In the genomic region with DNA sequence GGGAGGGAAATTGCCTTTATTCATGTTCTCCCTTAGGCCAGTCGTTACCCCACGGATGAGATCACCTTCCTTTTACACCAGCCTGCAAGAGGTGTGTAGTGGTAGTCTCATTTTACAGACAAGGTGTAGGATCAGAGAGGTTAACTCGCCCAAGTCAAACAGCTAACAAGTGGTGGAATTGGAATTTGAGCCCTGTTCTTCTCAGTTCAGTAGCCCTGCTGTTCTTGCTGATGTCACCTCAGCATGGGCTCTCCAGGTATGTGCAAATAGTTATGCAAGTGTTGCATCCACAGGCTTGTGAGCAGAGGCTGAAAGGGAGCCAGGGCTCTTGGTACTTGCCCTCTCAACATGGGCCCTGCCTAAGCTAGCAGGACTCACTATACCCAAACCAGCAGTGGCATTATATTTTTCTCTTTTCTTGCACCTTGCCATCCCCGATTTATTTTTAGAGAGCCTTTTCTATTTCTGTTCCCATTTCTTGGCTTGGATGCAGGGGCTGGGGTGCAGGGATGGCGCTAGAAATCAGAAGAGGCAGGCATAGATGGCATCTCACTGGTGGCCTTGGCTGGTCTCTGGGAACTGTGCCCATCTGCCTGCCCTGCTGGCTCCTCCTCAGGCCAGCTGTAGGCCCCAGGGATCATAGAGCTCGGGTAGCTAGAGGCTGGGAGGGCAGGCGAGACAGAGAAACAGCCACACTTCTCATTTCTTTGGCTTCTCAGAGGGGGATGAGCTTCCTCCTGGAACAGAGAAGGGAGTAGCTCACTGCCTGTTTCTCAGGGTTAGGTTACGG, we compare ENCODE assay signal across 10 cellular contexts. TPM values are rescaled to one million over a fixed set of nuclear protein-coding genes. Genes with fewer than 3 reads are reported as not detected.
A peak's percentile ranks its signal among the peaks of the same experiment; 100 is the strongest.
DNase-seq lines count a peak whose midpoint lies in the region; ATAC-seq and TF ChIP-seq lines count a peak whose summit lies in the region.
"Had no signal": no experiment of that assay in that cellular context is flagged by ENCODE, and none has a peak within 500 bp of the region (broad histone marks: within the 10 kb centered on the region; RNA-seq: fewer than 3 reads in every experiment).

No MANE protein-coding gene starts in this region.

- peaks cover 0 to 70% (median 57%) of the 10 kb centered on the region in 4 donors for H3K4me1 ChIP-seq in sigmoid colon

- TF ChIP-seq CTCF in sigmoid colon (IDR thresholded peaks at IDR 0.05) = no peak

- H3K27ac ChIP-seq in sigmoid colon = peak overlapping the region; percentile 31 to 75 (median 61)

- ATAC-seq in GM18502 (IDR thresholded peaks at IDR 0.05; ENCODE audit: poor library complexity, unreplicated experiment) = no peak

- no peaks in the 10 kb centered on the region for H3K9me3 ChIP-seq in sigmoid colon

- H3K4me3 ChIP-seq in sigmoid colon = no peak overlapping the region

- no peak for TF ChIP-seq EP300 in sigmoid colon (IDR thresholded peaks at IDR 0.05)

- H3K36me3 ChIP-seq in sigmoid colon = peaks cover 0 to 9% (median 0%) of the 10 kb centered on the region in 4 donors

- no peak for TF ChIP-seq POLR2A in sigmoid colon (IDR thresholded peaks at IDR 0.05)

- intact Hi-C loops in sigmoid colon (cut with DNase I) = no loop called here

- H3K27me3 ChIP-seq in sigmoid colon = no peaks in the 10 kb centered on the region

- WGBS in sigmoid colon, 2 donors = 85 to 87% methylated on average over 8 of the region's 8 CpGs

- peak; percentile 54 for DNase-seq in HuH-7.5 (ENCODE audit: low spot score)
- peak in 47 of 58 donors; percentile 4 to 81 (median 59) for DNase-seq in anterior cingulate cortex (lab: John Stamatoyannopoulos, UW)
- DNase-seq in iPS DF 4.7 (ENCODE audit: extremely low read depth, low spot score) = peak; percentile 60
- DNase-seq in sigmoid colon = peak; percentile 72
- DNase-seq in HCEC 1CT = no peak
- DNase-seq in GDM1 (lab: John Stamatoyannopoulos, UW) = no peak
- DNase-seq in DMS114 treated with DMSO at 0.1 percent for 48 hours (lab: John Stamatoyannopoulos, UW; ENCODE audit: unreplicated experiment) = no peak
- DNase-seq: naive B cell, NCI-H187 treated with DMSO at 0.1 percent for 48 hours had no signal

RNA-seq across cellular contexts. Expression of gene PPARD, which starts 18.2 kb away (rescaled TPM):
- 10 to 100 TPM in 1 of 4 donors, 1 to 10 TPM in 3; 5.8 to 16.8 (median 8.5) TPM for total RNA-seq in sigmoid colon
- 10 to 100 TPM; 22.8 to 75.4 (median 31.5) TPM for polyA plus RNA-seq in sigmoid colon

Comparison
In these comparisons a context has a peak if more than half of its experiments do, and no peak if none do; other contexts are left out.
1. DNase-seq: peak in HuH-7.5 (single experiment), anterior cingulate cortex (47 of 58), iPS DF 4.7 (single experiment) and sigmoid colon (single experiment); none in HCEC 1CT (single experiment), GDM1 (single experiment) and DMS114 treated with DMSO at 0.1 percent for 48 hours (single experiment).